10 cellular contexts compared by ENCODE assay signal in genomic region chr17:64706224-64707076, GRCh38. TPM values are rescaled to one million over a fixed set of nuclear protein-coding genes. Genes with fewer than 3 reads are reported as not detected.
A peak's percentile ranks its signal among the peaks of the same experiment; 100 is the strongest.
DNase-seq lines count a peak whose midpoint lies in the region; ATAC-seq and TF ChIP-seq lines count a peak whose summit lies in the region.
"Had no signal": no experiment of that assay in that cellular context is flagged by ENCODE, and none has a peak within 500 bp of the region (broad histone marks: within the 10 kb centered on the region; RNA-seq: fewer than 3 reads in every experiment).

No MANE protein-coding gene starts in this region.

- no peak overlapping the region for H3K4me3 ChIP-seq in tibial artery
- H3K4me3 ChIP-seq: ovary had no signal

- H3K4me1 ChIP-seq in tibial artery: peaks cover 0 to 27% (median 13%) of the 10 kb centered on the region in 4 donors

- DNase-seq in LHCN-M2 (ENCODE audit: low read depth) (peak; percentile 94), astrocyte of the hippocampus (ENCODE audit: low read depth, low spot score) (peak; percentile 23), left lobe of liver (ENCODE audit: low spot score) (no peak), tibial artery (no peak), NCI-H526 (lab: John Stamatoyannopoulos, UW) (no peak)
- DNase-seq: NCI-H524 treated with DMSO at 0.1 percent for 48 hours; stimulated activated naive B cell treated with anti-CD40 and anti-IgM and Interleukin-4, amounts not matched to agents 10 μg/mL and 1 μg/mL and 100 μg/mL, for 72 hours had no signal

- ATAC-seq in left lobe of liver (peak; percentile 20), GM18858 (IDR thresholded peaks at IDR 0.05; ENCODE audit: unreplicated experiment) (no peak), HG02798 (IDR thresholded peaks at IDR 0.05; ENCODE audit: poor library complexity, unreplicated experiment) (no peak)
- ATAC-seq: stimulated activated naive B cell treated with anti-CD40 and anti-IgM and Interleukin-4, amounts not matched to agents 10 μg/mL and 1 μg/mL and 100 μg/mL, for 72 hours had no signal

- no peaks in the 10 kb centered on the region for H3K36me3 ChIP-seq in tibial artery
- H3K36me3 ChIP-seq: ovary had no signal

- peak overlapping the region; percentile 11 to 41 for H3K27ac ChIP-seq in tibial artery
- H3K27ac ChIP-seq: ovary had no signal

- H3K9me3 ChIP-seq in tibial artery: no peaks in the 10 kb centered on the region
- H3K9me3 ChIP-seq: ovary had no signal

- intact Hi-C loops in tibial artery (cut with DNase I; ENCODE audit: low total_unique reads): no loop called here

- TF ChIP-seq CTCF in tibial artery (IDR thresholded peaks at IDR 0.05): no peak

- no peaks in the 10 kb centered on the region for H3K27me3 ChIP-seq in tibial artery
- H3K27me3 ChIP-seq: ovary had no signal

RNA-seq across cellular contexts. Expression of gene SMURF2, which starts 44.3 kb away (rescaled TPM):
- total RNA-seq in LHCN-M2 (2014; rRNA removed) (70.0 and 79.4 TPM in 2 replicates), left lobe of liver (2.2 TPM)
- 48.3 TPM for polyA plus RNA-seq in LHCN-M2 (2012)

Comparison
In these comparisons a context has a peak if more than half of its experiments do, and no peak if none do; other contexts are left out.
1. DNase-seq: peak in LHCN-M2 (single experiment) and astrocyte of the hippocampus (single experiment); none in left lobe of liver (single experiment), tibial artery (0 of 2) and NCI-H526 (0 of 2).
2. RNA of gene SMURF2, which starts 44.3 kb away (total RNA-seq): 70.0 to 79.4 TPM in LHCN-M2; 2.2 TPM in left lobe of liver (single experiment); every median in the first group is over 10 times any median in the second.